8 cellular contexts compared by ENCODE assay signal in the genomic region with DNA sequence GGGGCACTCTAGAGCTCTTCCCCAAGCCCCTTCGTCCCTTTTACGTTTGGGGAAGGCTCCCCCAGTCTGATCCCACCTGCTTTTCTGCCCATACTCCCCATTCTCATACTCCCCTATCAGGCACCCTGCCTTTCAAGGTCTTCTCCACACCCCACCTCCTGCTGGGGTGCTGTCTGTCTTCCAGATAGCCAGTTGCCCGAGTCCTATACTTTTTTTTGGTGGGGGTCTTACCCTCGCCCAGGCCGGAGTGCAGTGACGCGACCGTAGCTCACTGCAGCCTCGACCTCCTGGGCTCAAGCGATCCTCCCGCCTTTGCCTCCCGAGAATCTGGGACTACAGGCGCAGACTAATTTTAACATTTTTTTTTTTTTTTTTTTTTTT. TPM values are rescaled to one million over a fixed set of nuclear protein-coding genes. Genes with fewer than 3 reads are reported as not detected.
A peak's percentile ranks its signal among the peaks of the same experiment; 100 is the strongest.
DNase-seq lines count a peak whose midpoint lies in the region; ATAC-seq and TF ChIP-seq lines count a peak whose summit lies in the region.

No MANE protein-coding gene starts in this region.

- peaks cover 9 to 26% (median 18%) of the 10 kb centered on the region in 11 experiments; a peak in 21 of 22 replicates for H3K27me3 ChIP-seq in BLaER1 treated with 17β-estradiol and CSF1 and Interleukin-3, amounts not matched to agents 10 nM and 100 nM

- H3K9me3 ChIP-seq in BLaER1 treated with 17β-estradiol and CSF1 and Interleukin-3, amounts not matched to agents 10 nM and 100 nM (replicated peaks in 1 of 11) = no peaks in the 10 kb centered on the region

- peak overlapping the region; percentile 58 to 90 (median 68); a peak in 21 of 22 replicates for H3K27ac ChIP-seq in BLaER1 treated with 17β-estradiol and CSF1 and Interleukin-3, amounts not matched to agents 10 nM and 100 nM
- H3K27ac ChIP-seq in coronary artery = peak overlapping the region; percentile 72 to 91

- H3K4me1 Mint-ChIP-seq in IgD-negative memory B cell = peaks cover 4 to 11% (median 8%) of the 10 kb centered on the region in 3 donors
- H3K4me1 Mint-ChIP-seq in nephron progenitor cell = peaks cover 51% of the 10 kb centered on the region

- H3K4me3 ChIP-seq in BLaER1 treated with 17β-estradiol and CSF1 and Interleukin-3, amounts not matched to agents 10 nM and 100 nM = peak overlapping the region; percentile 77 to 95 (median 86)
- H3K4me3 ChIP-seq in coronary artery = peak overlapping the region; percentile 99

- H3K9me3 Mint-ChIP-seq in IgD-negative memory B cell = no peaks in the 10 kb centered on the region
- H3K9me3 Mint-ChIP-seq in nephron progenitor cell = no peaks in the 10 kb centered on the region

- ATAC-seq in GM21825 (IDR thresholded peaks at IDR 0.05; ENCODE audit: unreplicated experiment) = no peak

- peak overlapping the region; percentile 69 to 94 (median 78) for H3K27ac Mint-ChIP-seq in IgD-negative memory B cell
- H3K27ac Mint-ChIP-seq in nephron progenitor cell = peak overlapping the region; percentile 75

- TF ChIP-seq CTCF in coronary artery (IDR thresholded peaks at IDR 0.05) = no peak
- no peak for TF ChIP-seq CTCF in nephron progenitor cell (IDR thresholded peaks at IDR 0.05)

- H3K27me3 Mint-ChIP-seq in IgD-negative memory B cell (no peaks in the 10 kb centered on the region), nephron progenitor cell (ENCODE audit: low read depth, poor library complexity) (peaks cover 18% of the 10 kb centered on the region)

- peak overlapping the region; percentile 79 to 98 (median 92) for H3K4me2 ChIP-seq in BLaER1 treated with 17β-estradiol and CSF1 and Interleukin-3, amounts not matched to agents 10 nM and 100 nM

- no peak for DNase-seq in coronary artery (ENCODE audit: low spot score)
- DNase-seq in nephron progenitor cell = no peak
- DNase-seq in DMS79 treated with DMSO at 0.1 percent for 48 hours (lab: John Stamatoyannopoulos, UW) = no peak
- DNase-seq in inferior parietal cortex (ENCODE audit: extremely low spot score) = no peak
- no peak for DNase-seq in Kasumi-1 (lab: John Stamatoyannopoulos, UW)

- H3K36me3 ChIP-seq in BLaER1 treated with 17β-estradiol and CSF1 and Interleukin-3, amounts not matched to agents 10 nM and 100 nM = peaks cover 6 to 24% (median 20%) of the 10 kb centered on the region in 11 experiments; a peak in 19 of 22 replicates

- H3K4me3 Mint-ChIP-seq in IgD-negative memory B cell (peak overlapping the region; percentile 90 to 96 (median 92)), nephron progenitor cell (peak overlapping the region; percentile 90)

- peak overlapping the region; percentile 84 to 93 (median 89) for H3K9ac ChIP-seq in BLaER1 treated with 17β-estradiol and CSF1 and Interleukin-3, amounts not matched to agents 10 nM and 100 nM

- H4K20me1 ChIP-seq in BLaER1 treated with 17β-estradiol and CSF1 and Interleukin-3, amounts not matched to agents 10 nM and 100 nM = peaks cover 9 to 32% (median 22%) of the 10 kb centered on the region in 11 experiments; a peak in 20 of 22 replicates

- H3K36me3 Mint-ChIP-seq in IgD-negative memory B cell (peaks cover 2% of the 10 kb centered on the region), nephron progenitor cell (ENCODE audit: low read depth) (peaks cover 6% of the 10 kb centered on the region)

- peaks cover 30 to 43% (median 36%) of the 10 kb centered on the region in 10 experiments for H3K4me1 ChIP-seq in BLaER1 treated with 17β-estradiol and CSF1 and Interleukin-3, amounts not matched to agents 10 nM and 100 nM

RNA-seq across cellular contexts. Expression of gene ABHD11, which starts 0.8 kb away (rescaled TPM):
- polyA plus RNA-seq in IgD-negative memory B cell = 13.6 TPM

RNA-seq across cellular contexts. Expression of gene STX1A, which starts 19.9 kb away (rescaled TPM):
- 1.6 TPM for polyA plus RNA-seq in IgD-negative memory B cell

RNA-seq across cellular contexts. Expression of gene CLDN3, which starts 30.7 kb away (rescaled TPM):
- polyA plus RNA-seq in IgD-negative memory B cell = not detected

RNA-seq across cellular contexts. Expression of gene BUD23, which starts 56.0 kb away (rescaled TPM):
- 137 TPM for polyA plus RNA-seq in IgD-negative memory B cell

RNA-seq across cellular contexts. Expression of gene DNAJC30, which starts 56.1 kb away (rescaled TPM):
- 11.3 TPM for polyA plus RNA-seq in IgD-negative memory B cell
